In genomic region chr9:91198405-91198804, GRCh38 we compare ENCODE assay signal across 16 cellular contexts.
A peak's percentile ranks its signal among the peaks of the same experiment; 100 is the strongest.
DNase-seq lines count a peak whose midpoint lies in the region; ATAC-seq and TF ChIP-seq lines count a peak whose summit lies in the region.
"Had no signal": no experiment of that assay in that cellular context is flagged by ENCODE, and none has a peak within 500 bp of the region (broad histone marks: within the 10 kb centered on the region; RNA-seq: fewer than 3 reads in every experiment).

No MANE protein-coding gene starts in this region.

- H3K4me3 ChIP-seq in muscle layer of duodenum (ENCODE audit: low read depth in 1 of 2, low read length in 2 of 2), result no peak overlapping the region

- H3K27ac ChIP-seq in epithelial cell of prostate (peak overlapping the region; percentile 64), muscle layer of duodenum (ENCODE audit: low read length) (peak overlapping the region; percentile 74)
- H3K27ac ChIP-seq: KMS-11 had no signal

- no peak overlapping the region for H3K4me3 Mint-ChIP-seq in activated naive CD8-positive, alpha-beta T cell
- no peak overlapping the region for H3K4me3 Mint-ChIP-seq in activated naive CD8-positive, alpha-beta T cell treated with anti-CD3 and anti-CD28 coated beads, Interleukin-2, amount 50 U/mL, for 24 hours
- no peak overlapping the region for H3K4me3 Mint-ChIP-seq in type B pancreatic cell
- H3K4me3 Mint-ChIP-seq in chondrocyte (ENCODE audit: unreplicated experiment), result no peak overlapping the region
- H3K4me3 Mint-ChIP-seq: effector memory CD8-positive, alpha-beta T cell; naive B cell; T-helper 17 cell had no signal

- no peaks in the 10 kb centered on the region for H3K27me3 Mint-ChIP-seq in activated naive CD8-positive, alpha-beta T cell
- H3K27me3 Mint-ChIP-seq in activated naive CD8-positive, alpha-beta T cell treated with anti-CD3 and anti-CD28 coated beads, Interleukin-2, amount 50 U/mL, for 24 hours, result peaks cover 5% of the 10 kb centered on the region
- no peaks in the 10 kb centered on the region for H3K27me3 Mint-ChIP-seq in type B pancreatic cell
- H3K27me3 Mint-ChIP-seq in chondrocyte (ENCODE audit: low read depth), result no peaks in the 10 kb centered on the region
- H3K27me3 Mint-ChIP-seq: effector memory CD8-positive, alpha-beta T cell; naive B cell; T-helper 17 cell had no signal

- peaks cover 0 to 2% of the 10 kb centered on the region in 2 donors for H3K36me3 ChIP-seq in muscle layer of duodenum (ENCODE audit: control insufficient read depth in 1 of 2, insufficient read depth in 2 of 2, low read length in 2 of 2)

- H3K9me3 ChIP-seq in muscle layer of duodenum (ENCODE audit: control insufficient read depth in 1 of 2, low read length in 2 of 2), result no peaks in the 10 kb centered on the region

- no peak for ATAC-seq in activated naive CD8-positive, alpha-beta T cell treated with anti-CD3 and anti-CD28 coated beads, Interleukin-2, amount 50 U/mL, for 24 hours
- ATAC-seq: effector memory CD8-positive, alpha-beta T cell; T-helper 17 cell had no signal

- H3K27me3 ChIP-seq in muscle layer of duodenum (ENCODE audit: low read depth, low read length), result no peaks in the 10 kb centered on the region

- H3K4me1 Mint-ChIP-seq in activated naive CD8-positive, alpha-beta T cell (ENCODE audit: low read depth), result peaks cover 47% of the 10 kb centered on the region
- H3K4me1 Mint-ChIP-seq in activated naive CD8-positive, alpha-beta T cell treated with anti-CD3 and anti-CD28 coated beads, Interleukin-2, amount 50 U/mL, for 24 hours, result peaks cover 79% of the 10 kb centered on the region
- peaks cover 32% of the 10 kb centered on the region for H3K4me1 Mint-ChIP-seq in type B pancreatic cell (ENCODE audit: unreplicated experiment)
- peaks cover 38% of the 10 kb centered on the region for H3K4me1 Mint-ChIP-seq in chondrocyte (ENCODE audit: low read depth)

- peaks cover 17 to 22% of the 10 kb centered on the region in 2 donors for H3K4me1 ChIP-seq in muscle layer of duodenum (ENCODE audit: control insufficient read depth in 1 of 2, insufficient read depth in 2 of 2, low read length in 2 of 2)

- DNase-seq in activated naive CD8-positive, alpha-beta T cell treated with anti-CD3 and anti-CD28 coated beads, Interleukin-2, amount 50 U/mL, for 24 hours, result no peak
- DNase-seq in epithelial cell of prostate (ENCODE audit: low read depth, low spot score) (no peak), type B pancreatic cell (ENCODE audit: extremely low spot score, unreplicated experiment) (no peak), AG08395 (ENCODE audit: low spot score) (no peak), chondrocyte (ENCODE audit: low spot score) (no peak), NCI-H748 treated with DMSO at 0.1 percent for 48 hours (lab: John Stamatoyannopoulos, UW) (no peak)
- DNase-seq: activated CD4-positive, alpha-beta T cell treated with anti-CD3 and anti-CD28 coated beads, Interleukin-2, amount 50 U/mL, for 1 hour; COR-L47; effector memory CD8-positive, alpha-beta T cell; GDM1; naive B cell; NCI-H524 treated with DMSO at 0.1 percent for 48 hours; T-helper 17 cell had no signal

- no peak for TF ChIP-seq CTCF in type B pancreatic cell (conservative IDR thresholded peaks at IDR 0.05)
- no peak for TF ChIP-seq CTCF in chondrocyte (IDR thresholded peaks at IDR 0.05)

- H3K9me3 Mint-ChIP-seq in activated naive CD8-positive, alpha-beta T cell (ENCODE audit: low read depth), result peaks cover 13% of the 10 kb centered on the region
- H3K9me3 Mint-ChIP-seq in activated naive CD8-positive, alpha-beta T cell treated with anti-CD3 and anti-CD28 coated beads, Interleukin-2, amount 50 U/mL, for 24 hours, result peaks cover 39% of the 10 kb centered on the region
- H3K9me3 Mint-ChIP-seq in type B pancreatic cell (no peaks in the 10 kb centered on the region), chondrocyte (ENCODE audit: low read depth) (peaks cover 26% of the 10 kb centered on the region)
- H3K9me3 Mint-ChIP-seq: effector memory CD8-positive, alpha-beta T cell had no signal

- H3K27ac Mint-ChIP-seq in activated naive CD8-positive, alpha-beta T cell, result peak overlapping the region; percentile 12
- H3K27ac Mint-ChIP-seq in activated naive CD8-positive, alpha-beta T cell treated with anti-CD3 and anti-CD28 coated beads, Interleukin-2, amount 50 U/mL, for 24 hours, result no peak overlapping the region
- H3K27ac Mint-ChIP-seq in type B pancreatic cell (peak overlapping the region; percentile 63), chondrocyte (ENCODE audit: unreplicated experiment) (no peak overlapping the region)
- H3K27ac Mint-ChIP-seq: effector memory CD8-positive, alpha-beta T cell; T-helper 17 cell had no signal

- H3K36me3 Mint-ChIP-seq in activated naive CD8-positive, alpha-beta T cell, result peaks cover 23% of the 10 kb centered on the region
- H3K36me3 Mint-ChIP-seq in activated naive CD8-positive, alpha-beta T cell treated with anti-CD3 and anti-CD28 coated beads, Interleukin-2, amount 50 U/mL, for 24 hours (ENCODE audit: low read depth), result peaks cover 28% of the 10 kb centered on the region
- H3K36me3 Mint-ChIP-seq in type B pancreatic cell, result peaks cover 3% of the 10 kb centered on the region
- H3K36me3 Mint-ChIP-seq in chondrocyte (ENCODE audit: low read depth), result peaks cover 4% of the 10 kb centered on the region
- H3K36me3 Mint-ChIP-seq: naive B cell had no signal

Comparison
In these comparisons a context has a peak if more than half of its experiments do, and no peak if none do; other contexts are left out.
1. H3K27ac Mint-ChIP-seq: peak in activated naive CD8-positive, alpha-beta T cell (single experiment) and type B pancreatic cell (single experiment); none in activated naive CD8-positive, alpha-beta T cell treated with anti-CD3 and anti-CD28 coated beads, Interleukin-2, amount 50 U/mL, for 24 hours (single experiment) and chondrocyte (single experiment).